Comparison of ENCODE assay signal across 25 cellular contexts in genomic region chr16:57699481-57699880, GRCh38. TPM values are rescaled to one million over a fixed set of nuclear protein-coding genes. Genes with fewer than 3 reads are reported as not detected.
DNase-seq lines count a peak whose midpoint lies in the region; ATAC-seq, FAIRE-seq and TF ChIP-seq lines count a peak whose summit lies in the region.
"Had no signal": no experiment of that assay in that cellular context is flagged by ENCODE, and none has a peak within 500 bp of the region (broad histone marks: within the 10 kb centered on the region; RNA-seq: fewer than 3 reads in every experiment).

No MANE protein-coding gene starts in this region.

- TF ChIP-seq EP300 in HepG2 (IDR thresholded peaks at IDR 0.05; ENCODE audit: low read depth in 2 of 2, low read length in 2 of 2) (no peak), HepG2 (CRISPR knock-in tag; IDR thresholded peaks at IDR 0.05; ENCODE audit: borderline replicate concordance) (no peak), sigmoid colon (IDR thresholded peaks at IDR 0.05) (no peak)

- H3K4me1 ChIP-seq in HepG2 (ENCODE audit: insufficient read depth, low read length) (peaks cover 91% of the 10 kb centered on the region), right lobe of liver (peaks cover 0 to 30% (median 5%) of the 10 kb centered on the region in 4 donors), sigmoid colon (no peaks in the 10 kb centered on the region)
- H3K4me1 ChIP-seq: BE2C had no signal

- no peak for FAIRE-seq in HepG2 (lab: Jason Lieb, UNC)
- FAIRE-seq: A549, G401.6, GM12878, GM19239 had no signal

- H3K36me3 ChIP-seq in HepG2 (replicated peaks in 1 of 2; ENCODE audit: control insufficient read depth in 1 of 2, insufficient read depth in 2 of 2, low read length in 2 of 2) (no peaks in the 10 kb centered on the region), right lobe of liver (no peaks in the 10 kb centered on the region), sigmoid colon (no peaks in the 10 kb centered on the region)
- H3K36me3 ChIP-seq: BE2C; BLaER1 treated with 17β-estradiol and CSF1 and Interleukin-3, amounts not matched to agents 10 nM and 100 nM had no signal

- H3K4me2 ChIP-seq in HepG2 (ENCODE audit: low read depth, low read length): no peak overlapping the region
- H3K4me2 ChIP-seq: A549; BLaER1 treated with 17β-estradiol and CSF1 and Interleukin-3, amounts not matched to agents 10 nM and 100 nM; GM23338 had no signal

- no peak overlapping the region for H3K9ac ChIP-seq in HepG2 (ENCODE audit: insufficient read depth, low read depth, low read length)

- BruUV-seq in HepG2 (replicated peaks; lab: Mats Ljungman, UMichigan): no TSS peak

- TF ChIP-seq RAD21 in HepG2 (CRISPR knock-in tag; IDR thresholded peaks at IDR 0.05): no peak

- DNase-seq in HepG2 (ENCODE audit: low spot score) (no peak), right lobe of liver (no peak), iPS-NIHi11 (ENCODE audit: low spot score) (peak; percentile 2), sigmoid colon (peak; percentile 10), dedifferentiated amniotic fluid mesenchymal stem cell (ENCODE audit: extremely low spot score) (no peak)
- DNase-seq: 8988T; ACHN; AML-193; BE2C; Calu3; CD4-positive, alpha-beta T cell; CD8-positive, alpha-beta memory T cell; DMS53; DMS79 treated with DMSO at 0.1 percent for 48 hours; H9 had no signal

- in situ Hi-C loops in HepG2 (cut with HindIII; ENCODE audit: extremely low pct_ligation_motif_present, low pct_unique_long_range_greater_than_20kb): no loop called here

- H3K9me3 ChIP-seq in HepG2 (ENCODE audit: low read length) (no peaks in the 10 kb centered on the region), right lobe of liver (no peaks in the 10 kb centered on the region), sigmoid colon (no peaks in the 10 kb centered on the region)
- H3K9me3 ChIP-seq: A549; BE2C; BLaER1 treated with 17β-estradiol and CSF1 and Interleukin-3, amounts not matched to agents 10 nM and 100 nM had no signal

- WGBS in HepG2 (ENCODE audit: low lambda C conversion rate): 82% methylated on average over 3 of the region's 3 CpGs
- WGBS in right lobe of liver (ENCODE audit: insufficient coverage, low coverage, low lambda C conversion rate, missing lambda C conversion rate): 60% methylated on average over 1 of the region's 3 CpGs
- 90 to 96% methylated on average over 3 of the region's 3 CpGs for WGBS in sigmoid colon, 2 donors

- POLR2A ChIA-PET in HepG2 (lab: Yijun Ruan, JAX): interaction anchor here (1.2 to 2.4 kb wide), 2 partner anchors 22 to 32 kb away, joined by 4 to 10 read pairs; partner anchors contain the start of gene ADGRG3

- TF ChIP-seq POLR2A in HepG2 (IDR thresholded peaks at IDR 0.05; ENCODE audit: insufficient read depth in 1 of 2, low read depth in 2 of 2, low read length in 2 of 2): no peak
- TF ChIP-seq POLR2A in right lobe of liver (IDR thresholded peaks at IDR 0.05): no peak
- no peak for TF ChIP-seq POLR2A in sigmoid colon (IDR thresholded peaks at IDR 0.05)

- H2AFZ ChIP-seq in HepG2 (ENCODE audit: low read length): no peak overlapping the region
- H2AFZ ChIP-seq: GM23338 had no signal

- H3K27ac ChIP-seq in HepG2 (ENCODE audit: extremely low read length, insufficient read depth, low read length): no peak overlapping the region
- H3K27ac ChIP-seq in right lobe of liver: no peak overlapping the region
- no peak overlapping the region for H3K27ac ChIP-seq in sigmoid colon
- H3K27ac ChIP-seq: A549 had no signal

- intact Hi-C loops in HepG2 (cut with micrococcal nuclease; ENCODE audit: unreplicated experiment): no loop called here
- intact Hi-C loops in right lobe of liver (cut with DNase I): no loop called here
- intact Hi-C loops in sigmoid colon (cut with DNase I): no loop called here

- CTCF ChIA-PET in HepG2 (lab: Yijun Ruan, JAX; ENCODE audit: low intra/inter-chr PET ratio, low total read pairs): no interaction called here

- H4K20me1 ChIP-seq in HepG2 (ENCODE audit: insufficient read depth, low read length): no peaks in the 10 kb centered on the region
- H4K20me1 ChIP-seq: BLaER1 treated with 17β-estradiol and CSF1 and Interleukin-3, amounts not matched to agents 10 nM and 100 nM had no signal

- H3K27me3 ChIP-seq in HepG2 (ENCODE audit: control insufficient read depth in 1 of 2, insufficient read depth in 2 of 2, low read length in 2 of 2): no peaks in the 10 kb centered on the region
- no peaks in the 10 kb centered on the region for H3K27me3 ChIP-seq in right lobe of liver
- no peaks in the 10 kb centered on the region for H3K27me3 ChIP-seq in sigmoid colon
- H3K27me3 ChIP-seq: BE2C; BLaER1 treated with 17β-estradiol and CSF1 and Interleukin-3, amounts not matched to agents 10 nM and 100 nM had no signal

- TF ChIP-seq CTCF in HepG2 (CRISPR knock-in tag; IDR thresholded peaks at IDR 0.05) (no peak), right lobe of liver (IDR thresholded peaks at IDR 0.05) (no peak), sigmoid colon (IDR thresholded peaks at IDR 0.05) (no peak)

- no peaks in the 10 kb centered on the region for H3K79me2 ChIP-seq in HepG2 (ENCODE audit: insufficient read depth, low read length)

- ATAC-seq in HepG2: no peak
- no peak for ATAC-seq in right lobe of liver
- ATAC-seq in GM21447 (IDR thresholded peaks at IDR 0.05; ENCODE audit: unreplicated experiment): no peak
- ATAC-seq: A549, GM12878, GM23338, HCT116 had no signal

- H3K4me3 ChIP-seq in HepG2 (replicated peaks in 1 of 3; ENCODE audit: insufficient read depth in 1 of 3, low read depth in 2 of 3, low read length in 3 of 3): no peak overlapping the region
- H3K4me3 ChIP-seq in right lobe of liver: no peak overlapping the region
- no peak overlapping the region for H3K4me3 ChIP-seq in sigmoid colon
- H3K4me3 ChIP-seq: A549; BLaER1 treated with 17β-estradiol and CSF1 and Interleukin-3, amounts not matched to agents 10 nM and 100 nM; GM12878; GM23338 had no signal

RNA-seq across cellular contexts. Expression of gene DRC7, which starts 4.9 kb away (rescaled TPM):
- total RNA-seq in HepG2 (2016; rRNA removed; fragmentation: Illumina TruSeq; extraction: Trizol) (2.7 and 3.4 TPM in 2 replicates), right lobe of liver (under 1 TPM; 0.06 to 0.37 (median 0.19) TPM), sigmoid colon (not detected)
- 0.26 and 1.5 TPM in 2 replicates for total RNA-seq in HepG2 (2016; cell fraction: cytosol; rRNA removed; fragmentation: Illumina TruSeq; extraction: Trizol; ENCODE audit: low read depth)
- total RNA-seq in HepG2 (2016; cell fraction: insoluble cytoplasmic fraction; rRNA removed; fragmentation: Illumina TruSeq; extraction: Trizol): 2.4 and 2.5 TPM in 2 replicates
- total RNA-seq in HepG2 (2016; cell fraction: membrane; rRNA removed; fragmentation: Illumina TruSeq; extraction: Trizol): 1.4 and 2.1 TPM in 2 replicates
- 0.59 and 1.6 TPM in 2 replicates for total RNA-seq in HepG2 (2016; cell fraction: nucleus; rRNA removed; fragmentation: Illumina TruSeq; extraction: Trizol)
- polyA plus RNA-seq in HepG2 (2011; rRNA removed) (3.4 and 3.5 TPM in 2 replicates), sigmoid colon (not detected)
- 2.7 and 3.1 TPM in 2 replicates for polyA plus RNA-seq in HepG2 (2011; cell fraction: cytosol; rRNA removed)
- polyA plus RNA-seq in HepG2 (2011; cell fraction: nucleus; rRNA removed): 3.4 TPM in 2 replicates
- 4.1 and 4.4 TPM in 2 replicates for polyA plus RNA-seq in HepG2 (2012)
- polyA plus RNA-seq in HepG2 (2016; cell fraction: cytosol; fragmentation: Illumina TruSeq; extraction: Trizol; ENCODE audit: low read depth): 0.70 and 1.3 TPM in 2 replicates
- polyA plus RNA-seq in HepG2 (2016; cell fraction: insoluble cytoplasmic fraction; fragmentation: Illumina TruSeq; extraction: Trizol; ENCODE audit: low read depth): 2.0 and 2.4 TPM in 2 replicates
- polyA plus RNA-seq in HepG2 (2016; cell fraction: membrane; fragmentation: Illumina TruSeq; extraction: Trizol; ENCODE audit: low read depth): 1.0 and 1.1 TPM in 2 replicates
- polyA plus RNA-seq in HepG2 (2016; cell fraction: nucleus; fragmentation: Illumina TruSeq; extraction: Trizol; ENCODE audit: insufficient read depth, low read depth): 1.6 and 1.8 TPM in 2 replicates
- 1.2 TPM in 1 of 2 replicates, not detected in the other for polyA minus RNA-seq in HepG2 (2011; rRNA and poly(A)+ RNA removed; ENCODE audit: low replicate concordance)
- 0.99 and 1.1 TPM in 2 replicates for polyA minus RNA-seq in HepG2 (2011; cell fraction: cytosol; rRNA and poly(A)+ RNA removed)
- 1.3 and 2.5 TPM in 2 replicates for polyA minus RNA-seq in HepG2 (2011; cell fraction: nucleus; rRNA and poly(A)+ RNA removed)
- total RNA-seq: Calu3; CD4-positive, alpha-beta T cell; CD8-positive, alpha-beta memory T cell; Daoy; GM23338 had no signal
- polyA plus RNA-seq: CD8-positive, alpha-beta memory T cell; GM23338 had no signal

RNA-seq across cellular contexts. Expression of gene ADGRG3, which starts 31.4 kb away (rescaled TPM):
- total RNA-seq in HepG2 (2016; rRNA removed; fragmentation: Illumina TruSeq; extraction: Trizol) (1.0 and 2.7 TPM in 2 replicates), right lobe of liver (1 to 10 TPM in 1 of 6 experiments, under 1 TPM in 5; 0.37 to 1.6 (median 0.83) TPM), sigmoid colon (1 to 10 TPM; 3.0 to 6.6 (median 4.9) TPM)
- total RNA-seq in HepG2 (2016; cell fraction: cytosol; rRNA removed; fragmentation: Illumina TruSeq; extraction: Trizol; ENCODE audit: low read depth): 0.79 and 1.1 TPM in 2 replicates
- total RNA-seq in HepG2 (2016; cell fraction: insoluble cytoplasmic fraction; rRNA removed; fragmentation: Illumina TruSeq; extraction: Trizol): 1.1 and 2.2 TPM in 2 replicates
- 1.0 and 1.5 TPM in 2 replicates for total RNA-seq in HepG2 (2016; cell fraction: membrane; rRNA removed; fragmentation: Illumina TruSeq; extraction: Trizol)
- 2.3 and 2.7 TPM in 2 replicates for total RNA-seq in HepG2 (2016; cell fraction: nucleus; rRNA removed; fragmentation: Illumina TruSeq; extraction: Trizol)
- polyA plus RNA-seq in HepG2 (2011; rRNA removed) (11.8 and 13.6 TPM in 2 replicates), sigmoid colon (1 to 10 TPM in 2 of 3 donors, under 1 TPM in 1; 0.69 to 3.6 (median 2.4) TPM)
- 10.8 and 11.2 TPM in 2 replicates for polyA plus RNA-seq in HepG2 (2011; cell fraction: cytosol; rRNA removed)
- 21.1 and 23.7 TPM in 2 replicates for polyA plus RNA-seq in HepG2 (2011; cell fraction: nucleus; rRNA removed)
- 5.8 and 8.1 TPM in 2 replicates for polyA plus RNA-seq in HepG2 (2012)
- 0.49 and 0.54 TPM in 2 replicates for polyA plus RNA-seq in HepG2 (2016; cell fraction: cytosol; fragmentation: Illumina TruSeq; extraction: Trizol; ENCODE audit: low read depth)
- polyA plus RNA-seq in HepG2 (2016; cell fraction: insoluble cytoplasmic fraction; fragmentation: Illumina TruSeq; extraction: Trizol; ENCODE audit: low read depth): 1.3 TPM in 2 replicates
- polyA plus RNA-seq in HepG2 (2016; cell fraction: membrane; fragmentation: Illumina TruSeq; extraction: Trizol; ENCODE audit: low read depth): 0.65 and 1.0 TPM in 2 replicates
- polyA plus RNA-seq in HepG2 (2016; cell fraction: nucleus; fragmentation: Illumina TruSeq; extraction: Trizol; ENCODE audit: insufficient read depth, low read depth): 5.4 and 6.5 TPM in 2 replicates
- 0.91 and 31.9 TPM in 2 replicates for polyA minus RNA-seq in HepG2 (2011; rRNA and poly(A)+ RNA removed; ENCODE audit: low replicate concordance)
- 4.7 and 5.3 TPM in 2 replicates for polyA minus RNA-seq in HepG2 (2011; cell fraction: cytosol; rRNA and poly(A)+ RNA removed)
- 8.9 and 10.4 TPM in 2 replicates for polyA minus RNA-seq in HepG2 (2011; cell fraction: nucleus; rRNA and poly(A)+ RNA removed)
- total RNA-seq: Calu3; CD8-positive, alpha-beta memory T cell; Daoy; GM12878; GM23338; H4 had no signal
- polyA plus RNA-seq: CD8-positive, alpha-beta memory T cell; GM23338 had no signal

RNA-seq across cellular contexts. Expression of gene KATNB1, which starts 36.1 kb away (rescaled TPM):
- total RNA-seq in HepG2 (2016; rRNA removed; fragmentation: Illumina TruSeq; extraction: Trizol): 25.2 and 31.5 TPM in 2 replicates
- 14.2 and 18.3 TPM in 2 replicates for total RNA-seq in HepG2 (2016; cell fraction: cytosol; rRNA removed; fragmentation: Illumina TruSeq; extraction: Trizol; ENCODE audit: low read depth)
- total RNA-seq in HepG2 (2016; cell fraction: insoluble cytoplasmic fraction; rRNA removed; fragmentation: Illumina TruSeq; extraction: Trizol): 21.2 and 33.1 TPM in 2 replicates
- total RNA-seq in HepG2 (2016; cell fraction: membrane; rRNA removed; fragmentation: Illumina TruSeq; extraction: Trizol): 34.3 and 42.2 TPM in 2 replicates
- 21.9 and 25.7 TPM in 2 replicates for total RNA-seq in HepG2 (2016; cell fraction: nucleus; rRNA removed; fragmentation: Illumina TruSeq; extraction: Trizol)
- 39.8 and 43.5 TPM in 2 replicates for polyA plus RNA-seq in HepG2 (2011; rRNA removed)
- polyA plus RNA-seq in HepG2 (2011; cell fraction: cytosol; rRNA removed): 17.4 and 27.7 TPM in 2 replicates
- 122 and 146 TPM in 2 replicates for polyA plus RNA-seq in HepG2 (2011; cell fraction: nucleus; rRNA removed)
- 16.2 and 20.9 TPM in 2 replicates for polyA plus RNA-seq in HepG2 (2012)
- polyA plus RNA-seq in HepG2 (2016; cell fraction: cytosol; fragmentation: Illumina TruSeq; extraction: Trizol; ENCODE audit: low read depth): 15.0 and 20.0 TPM in 2 replicates
- 22.6 and 30.3 TPM in 2 replicates for polyA plus RNA-seq in HepG2 (2016; cell fraction: insoluble cytoplasmic fraction; fragmentation: Illumina TruSeq; extraction: Trizol; ENCODE audit: low read depth)
- polyA plus RNA-seq in HepG2 (2016; cell fraction: membrane; fragmentation: Illumina TruSeq; extraction: Trizol; ENCODE audit: low read depth): 30.4 and 34.5 TPM in 2 replicates
- polyA plus RNA-seq in HepG2 (2016; cell fraction: nucleus; fragmentation: Illumina TruSeq; extraction: Trizol; ENCODE audit: insufficient read depth, low read depth): 49.3 and 53.8 TPM in 2 replicates
- 29.8 and 60.0 TPM in 2 replicates for polyA minus RNA-seq in HepG2 (2011; rRNA and poly(A)+ RNA removed; ENCODE audit: low replicate concordance)
- 13.6 and 19.1 TPM in 2 replicates for polyA minus RNA-seq in HepG2 (2011; cell fraction: cytosol; rRNA and poly(A)+ RNA removed)
- 27.9 and 30.3 TPM in 2 replicates for polyA minus RNA-seq in HepG2 (2011; cell fraction: nucleus; rRNA and poly(A)+ RNA removed)
- 10 to 100 TPM in 2 of 6 experiments, 1 to 10 TPM in 4; 5.6 to 17.5 (median 8.5) TPM for total RNA-seq in right lobe of liver
- 10 to 100 TPM in 2 of 4 donors, 1 to 10 TPM in 2; 4.3 to 15.0 (median 10.1) TPM for total RNA-seq in sigmoid colon
- polyA plus RNA-seq in sigmoid colon: 10 to 100 TPM in 2 of 3 donors, 1 to 10 TPM in 1; 8.6 to 18.6 (median 10.8) TPM

Comparison
In these comparisons a context has a peak if more than half of its experiments do, and no peak if none do; other contexts are left out.
1. DNase-seq: peak in iPS-NIHi11 (single experiment) and sigmoid colon (single experiment); none in HepG2 (single experiment), right lobe of liver (0 of 3) and dedifferentiated amniotic fluid mesenchymal stem cell (single experiment).